Comparison of ENCODE assay signal across 26 cellular contexts in genomic region chr2:68784191-68784590, GRCh38. TPM values are rescaled to one million over a fixed set of nuclear protein-coding genes. Genes with fewer than 3 reads are reported as not detected.
DNase-seq lines count a peak whose midpoint lies in the region; ATAC-seq and TF ChIP-seq lines count a peak whose summit lies in the region.
"Had no signal": no experiment of that assay in that cellular context is flagged by ENCODE, and none has a peak within 500 bp of the region (broad histone marks: within the 10 kb centered on the region; RNA-seq: fewer than 3 reads in every experiment).

No MANE protein-coding gene starts in this region.

- no peak for TF ChIP-seq POLR2A in vagina (IDR thresholded peaks at IDR 0.05)

- intact Hi-C loops in vagina (cut with DNase I): no loop called here

- no peaks in the 10 kb centered on the region for H3K9me3 ChIP-seq in vagina

- ATAC-seq in memory B cell (ENCODE audit: low read depth) (peak; percentile 56), HG02840 (IDR thresholded peaks at IDR 0.05; ENCODE audit: low FRiP score, unreplicated experiment) (no peak)
- ATAC-seq: foreskin keratinocyte; naive thymus-derived CD8-positive, alpha-beta T cell; stimulated activated naive CD8-positive, alpha-beta T cell treated with anti-CD3 and anti-CD28 coated beads, Interleukin-15, amount 100 ng/mL, for 72 hours had no signal

- DNase-seq in T-helper 2 cell treated with Interferon-gamma antibody and Interleukin-4, amounts not matched to agents 5 μg/mL and 100 μg/mL, for 36 hours (ENCODE audit: low spot score): no peak
- DNase-seq in T-helper 2 cell (no peak), HL-60 (ENCODE audit: low read depth in 1 of 2, low spot score in 1 of 2) (peak in 1 of 2 experiments; percentile 44), OCI-M1 (lab: John Stamatoyannopoulos, UW) (peak; percentile 55), memory B cell (ENCODE audit: low spot score in 2 of 2) (peak in 1 of 2 donors; percentile 8), mesothelial cell of epicardium (ENCODE audit: low spot score in 2 of 2, unreplicated experiment in 2 of 2) (no peak), vagina (ENCODE audit: extremely low spot score in 2 of 2) (no peak)
- DNase-seq: 8988T; activated effector memory CD4-positive, alpha-beta T cell treated with Interleukin-2 at 50 U/mL for 16 hours; amniotic stem cell; caudate nucleus; DMS153; foreskin keratinocyte; H9; hippocampal formation; IMR-90; islet precursor cell; mammary epithelial cell; naive thymus-derived CD8-positive, alpha-beta T cell; NCI-H2029; stimulated activated CD4-positive, alpha-beta T cell treated with anti-CD3 and anti-CD28 coated beads, Interleukin-2, amount 100 ng/mL, for 24 hours; stimulated activated naive CD8-positive, alpha-beta T cell treated with anti-CD3 and anti-CD28 coated beads, Interleukin-15, amount 100 ng/mL, for 72 hours; T-helper 1 cell had no signal

- TF ChIP-seq CTCF in HL-60 (IDR thresholded peaks at IDR 0.05; ENCODE audit: insufficient read depth, low read length): no peak
- TF ChIP-seq CTCF in mesothelial cell of epicardium (IDR thresholded peaks at IDR 0.05; ENCODE audit: unreplicated experiment): no peak
- TF ChIP-seq CTCF in vagina (IDR thresholded peaks at IDR 0.05): no peak

- H3K27ac Mint-ChIP-seq in T-helper 2 cell treated with Interferon-gamma antibody and Interleukin-4, amounts not matched to agents 5 μg/mL and 100 μg/mL, for 36 hours: peak overlapping the region; percentile 11
- no peak overlapping the region for H3K27ac Mint-ChIP-seq in memory B cell
- H3K27ac Mint-ChIP-seq in mesothelial cell of epicardium: no peak overlapping the region
- H3K27ac Mint-ChIP-seq: H9, type B pancreatic cell had no signal

- H3K4me3 ChIP-seq in HL-60 (replicated peaks; ENCODE audit: insufficient read depth, low read length) (no peak overlapping the region), vagina (no peak overlapping the region)

- H3K27ac ChIP-seq in HL-60 (replicated peaks) (peak overlapping the region; percentile 50), vagina (no peak overlapping the region)
- H3K27ac ChIP-seq: epithelial cell of prostate, foreskin keratinocyte had no signal

- H3K4me1 ChIP-seq in vagina: no peaks in the 10 kb centered on the region
- H3K4me1 ChIP-seq: foreskin keratinocyte had no signal

- H3K4me1 Mint-ChIP-seq in T-helper 2 cell treated with Interferon-gamma antibody and Interleukin-4, amounts not matched to agents 5 μg/mL and 100 μg/mL, for 36 hours (ENCODE audit: low read depth): peaks cover 19% of the 10 kb centered on the region
- H3K4me1 Mint-ChIP-seq in memory B cell (peaks cover 25% of the 10 kb centered on the region), mesothelial cell of epicardium (no peaks in the 10 kb centered on the region)
- H3K4me1 Mint-ChIP-seq: H9 had no signal

- H3K27me3 ChIP-seq in HL-60 (ENCODE audit: insufficient read depth, poor library complexity, severe bottlenecking) (no peaks in the 10 kb centered on the region), vagina (no peaks in the 10 kb centered on the region)

- no peak overlapping the region for H3K4me3 Mint-ChIP-seq in T-helper 2 cell treated with Interferon-gamma antibody and Interleukin-4, amounts not matched to agents 5 μg/mL and 100 μg/mL, for 36 hours
- H3K4me3 Mint-ChIP-seq in memory B cell: no peak overlapping the region
- H3K4me3 Mint-ChIP-seq in mesothelial cell of epicardium: no peak overlapping the region
- H3K4me3 Mint-ChIP-seq: H9; stimulated activated naive CD8-positive, alpha-beta T cell treated with anti-CD3 and anti-CD28 coated beads, Interleukin-15, amount 100 ng/mL, for 72 hours; type B pancreatic cell had no signal

- H3K9me3 Mint-ChIP-seq in T-helper 2 cell treated with Interferon-gamma antibody and Interleukin-4, amounts not matched to agents 5 μg/mL and 100 μg/mL, for 36 hours: no peaks in the 10 kb centered on the region
- no peaks in the 10 kb centered on the region for H3K9me3 Mint-ChIP-seq in memory B cell
- no peaks in the 10 kb centered on the region for H3K9me3 Mint-ChIP-seq in mesothelial cell of epicardium
- H3K9me3 Mint-ChIP-seq: H9; naive thymus-derived CD8-positive, alpha-beta T cell; stimulated activated naive CD8-positive, alpha-beta T cell treated with anti-CD3 and anti-CD28 coated beads, Interleukin-15, amount 100 ng/mL, for 72 hours; type B pancreatic cell had no signal

- peaks cover 30% of the 10 kb centered on the region for H3K36me3 Mint-ChIP-seq in T-helper 2 cell treated with Interferon-gamma antibody and Interleukin-4, amounts not matched to agents 5 μg/mL and 100 μg/mL, for 36 hours (ENCODE audit: low read depth)
- H3K36me3 Mint-ChIP-seq in memory B cell (peaks cover 29% of the 10 kb centered on the region), mesothelial cell of epicardium (no peaks in the 10 kb centered on the region)
- H3K36me3 Mint-ChIP-seq: type B pancreatic cell had no signal

- no peaks in the 10 kb centered on the region for H3K36me3 ChIP-seq in vagina

- no peaks in the 10 kb centered on the region for H3K27me3 Mint-ChIP-seq in T-helper 2 cell treated with Interferon-gamma antibody and Interleukin-4, amounts not matched to agents 5 μg/mL and 100 μg/mL, for 36 hours (ENCODE audit: low read depth)
- H3K27me3 Mint-ChIP-seq in memory B cell (no peaks in the 10 kb centered on the region), mesothelial cell of epicardium (ENCODE audit: low read depth) (peaks cover 2% of the 10 kb centered on the region)
- H3K27me3 Mint-ChIP-seq: naive thymus-derived CD8-positive, alpha-beta T cell; stimulated activated naive CD8-positive, alpha-beta T cell treated with anti-CD3 and anti-CD28 coated beads, Interleukin-15, amount 100 ng/mL, for 72 hours had no signal

RNA-seq across cellular contexts. Expression of gene ARHGAP25, which starts 49.6 kb away (rescaled TPM):
- total RNA-seq in mesothelial cell of epicardium: 1.2 to 1.4 TPM (median 1.3 TPM) in 3 replicates
- total RNA-seq in vagina: 9.6 TPM
